In genomic region chr19:46634045-46634655, GRCh38 we compare ENCODE assay signal across 8 cellular contexts. TPM values are rescaled to one million over a fixed set of nuclear protein-coding genes. Genes with fewer than 3 reads are reported as not detected.
DNase-seq lines count a peak whose midpoint lies in the region; ATAC-seq and TF ChIP-seq lines count a peak whose summit lies in the region.

No MANE protein-coding gene starts in this region.

- no peak for TF ChIP-seq POLR2A in GM18505 (IDR thresholded peaks at IDR 0.05; ENCODE audit: borderline replicate concordance, extremely low read depth, insufficient read depth, insufficient read length)

- H3K36me3 Mint-ChIP-seq in T-helper 1 cell treated with Interleukin-12 subunit alpha and Interleukin-12 subunit beta and Interleukin-4 antibody, amounts not matched to agents 30 μg/mL and 1 μg/mL, for 36 hours (ENCODE audit: low read depth): no peaks in the 10 kb centered on the region

- peak overlapping the region; percentile 82 for H3K4me3 Mint-ChIP-seq in T-helper 1 cell treated with Interleukin-12 subunit alpha and Interleukin-12 subunit beta and Interleukin-4 antibody, amounts not matched to agents 30 μg/mL and 1 μg/mL, for 36 hours

- TF ChIP-seq CTCF in AG10803 (conservative IDR thresholded peaks at IDR 0.05; ENCODE audit: low read length) (no peak), LNCaP clone FGC (IDR thresholded peaks at IDR 0.05; ENCODE audit: control insufficient read depth, extremely low read depth, insufficient read depth) (no peak), retinal pigment epithelial cell (conservative IDR thresholded peaks at IDR 0.05; ENCODE audit: low read depth, low read length) (no peak)

- peak overlapping the region; percentile 85 for H3K27ac Mint-ChIP-seq in T-helper 1 cell treated with Interleukin-12 subunit alpha and Interleukin-12 subunit beta and Interleukin-4 antibody, amounts not matched to agents 30 μg/mL and 1 μg/mL, for 36 hours

- ATAC-seq in right cardiac atrium (peak; percentile 57 to 70), GM18505 (IDR thresholded peaks at IDR 0.05; ENCODE audit: unreplicated experiment) (no peak)

- H3K9me3 ChIP-seq in right cardiac atrium (ENCODE audit: control insufficient read depth, low read length): no peaks in the 10 kb centered on the region

- peaks cover 3% of the 10 kb centered on the region for H3K4me1 ChIP-seq in right cardiac atrium (ENCODE audit: control insufficient read depth, insufficient read depth, low read length)

- peaks cover 17% of the 10 kb centered on the region for H3K4me1 Mint-ChIP-seq in T-helper 1 cell treated with Interleukin-12 subunit alpha and Interleukin-12 subunit beta and Interleukin-4 antibody, amounts not matched to agents 30 μg/mL and 1 μg/mL, for 36 hours (ENCODE audit: low read depth)

- H3K27ac ChIP-seq in right cardiac atrium (ENCODE audit: low read length): no peak overlapping the region

- intact Hi-C loops in right cardiac atrium (cut with DNase I): no loop called here

- peak; percentile 88 for DNase-seq in AG10803 (ENCODE audit: low read depth)
- DNase-seq in GM19240 (ENCODE audit: insufficient read length, low spot score): peak; percentile 86
- DNase-seq in LNCaP clone FGC (ENCODE audit: low read depth): peak; percentile 61
- peak in 53 of 56 donors; percentile 21 to 98 (median 72) for DNase-seq in amygdala (lab: John Stamatoyannopoulos, UW)
- DNase-seq in right cardiac atrium: peak; percentile 82 to 93 (median 87)
- DNase-seq in retinal pigment epithelial cell (ENCODE audit: low read depth): peak; percentile 66

- no peaks in the 10 kb centered on the region for H3K9me3 Mint-ChIP-seq in T-helper 1 cell treated with Interleukin-12 subunit alpha and Interleukin-12 subunit beta and Interleukin-4 antibody, amounts not matched to agents 30 μg/mL and 1 μg/mL, for 36 hours

- peak overlapping the region; percentile 60 for H3K4me3 ChIP-seq in AG10803 (ENCODE audit: low read length)
- H3K4me3 ChIP-seq in LNCaP clone FGC (ENCODE audit: low read depth, low read length): peak overlapping the region; percentile 45
- H3K4me3 ChIP-seq in right cardiac atrium (ENCODE audit: low read length): peak overlapping the region; percentile 34
- peak overlapping the region; percentile 51 for H3K4me3 ChIP-seq in retinal pigment epithelial cell (ENCODE audit: low read length)

- H3K27me3 ChIP-seq in right cardiac atrium (ENCODE audit: control insufficient read depth, insufficient read depth): no peaks in the 10 kb centered on the region

- 14% methylated on average over 38 of the region's 38 CpGs for WGBS in right cardiac atrium

- no peaks in the 10 kb centered on the region for H3K27me3 Mint-ChIP-seq in T-helper 1 cell treated with Interleukin-12 subunit alpha and Interleukin-12 subunit beta and Interleukin-4 antibody, amounts not matched to agents 30 μg/mL and 1 μg/mL, for 36 hours (ENCODE audit: low read depth)

RNA-seq across cellular contexts. Expression of gene GNG8, which starts 1.9 kb away (rescaled TPM):
- 1 to 10 TPM; 3.0 to 7.4 (median 4.7) TPM for total RNA-seq in right cardiac atrium
- polyA plus RNA-seq in right cardiac atrium: not detected

RNA-seq across cellular contexts. Expression of gene PTGIR, which starts 9.3 kb away (rescaled TPM):
- 10 to 100 TPM in 2 of 4 donors, 1 to 10 TPM in 2; 7.6 to 13.5 (median 9.5) TPM for total RNA-seq in right cardiac atrium
- 6.7 TPM for polyA plus RNA-seq in right cardiac atrium

RNA-seq across cellular contexts. Expression of gene DACT3, which starts 26.8 kb away (rescaled TPM):
- total RNA-seq in right cardiac atrium: 10 to 100 TPM; 24.6 to 46.5 (median 37.2) TPM
- polyA plus RNA-seq in right cardiac atrium: 28.3 TPM

RNA-seq across cellular contexts. Expression of gene CALM3, which starts 33.0 kb away (rescaled TPM):
- 100 to 1,000 TPM; 232 to 357 (median 343) TPM for total RNA-seq in right cardiac atrium
- 365 TPM for polyA plus RNA-seq in right cardiac atrium
